13 cellular contexts compared by ENCODE assay signal in genomic region chr19:58345558-58345957, GRCh38. TPM values are rescaled to one million over a fixed set of nuclear protein-coding genes. Genes with fewer than 3 reads are reported as not detected.
DNase-seq lines count a peak whose midpoint lies in the region; ATAC-seq and TF ChIP-seq lines count a peak whose summit lies in the region.
"Had no signal": no experiment of that assay in that cellular context is flagged by ENCODE, and none has a peak within 500 bp of the region (broad histone marks: within the 10 kb centered on the region; RNA-seq: fewer than 3 reads in every experiment).

No MANE protein-coding gene starts in this region.

- ATAC-seq in naive thymus-derived CD8-positive, alpha-beta T cell, result no peak
- no peak for ATAC-seq in GM19395 (IDR thresholded peaks at IDR 0.05; ENCODE audit: unreplicated experiment)
- ATAC-seq: mucosa of descending colon, Right ventricle myocardium inferior had no signal

- peaks cover 7% of the 10 kb centered on the region for H3K36me3 Mint-ChIP-seq in activated naive CD8-positive, alpha-beta T cell
- peaks cover 4 to 7% (median 6%) of the 10 kb centered on the region in 3 donors for H3K36me3 Mint-ChIP-seq in naive thymus-derived CD8-positive, alpha-beta T cell

- peaks cover 17% of the 10 kb centered on the region for H4K20me1 ChIP-seq in BLaER1
- no peaks in the 10 kb centered on the region for H4K20me1 ChIP-seq in DOHH2 (ENCODE audit: control insufficient read depth, insufficient read depth, low read depth, low read length)

- no peak overlapping the region; the same call in 1 of the 2 replicates for H3K4me3 ChIP-seq in BLaER1
- no peak overlapping the region for H3K4me3 ChIP-seq in DOHH2 (ENCODE audit: low read length)
- H3K4me3 ChIP-seq: mucosa of descending colon had no signal

- peak overlapping the region; percentile 98 for H3K27ac ChIP-seq in BLaER1
- no peak overlapping the region for H3K27ac ChIP-seq in DOHH2 (ENCODE audit: low read depth, low read length)
- H3K27ac ChIP-seq in substantia nigra (ENCODE audit: low read depth, low read length, poor library complexity, severe bottlenecking), result no peak overlapping the region

- H3K4me1 ChIP-seq in BLaER1, result peaks cover 55% of the 10 kb centered on the region
- peaks cover 27% of the 10 kb centered on the region for H3K4me1 ChIP-seq in DOHH2 (ENCODE audit: control insufficient read depth, low read length)

- peaks cover 30% of the 10 kb centered on the region for H3K4me1 Mint-ChIP-seq in activated naive CD8-positive, alpha-beta T cell (ENCODE audit: low read depth)
- peaks cover 25 to 59% (median 40%) of the 10 kb centered on the region in 4 donors for H3K4me1 Mint-ChIP-seq in naive thymus-derived CD8-positive, alpha-beta T cell

- H3K27me3 ChIP-seq in BLaER1, result no peaks in the 10 kb centered on the region
- no peaks in the 10 kb centered on the region for H3K27me3 ChIP-seq in DOHH2 (ENCODE audit: control insufficient read depth, low read length)

- H3K9me3 ChIP-seq in BLaER1, result peaks cover 11% of the 10 kb centered on the region; the same call in 1 of the 2 replicates
- H3K9me3 ChIP-seq in DOHH2 (ENCODE audit: control insufficient read depth, insufficient read depth, low read length), result no peaks in the 10 kb centered on the region
- H3K9me3 ChIP-seq: mucosa of descending colon had no signal

- H3F3A ChIP-seq in DOHH2 (ENCODE audit: control insufficient read depth, insufficient read depth), result 0 out of 2 replicates have a peak, but pooled peaks cover 2% of the 10 kb centered on the region

- no peaks in the 10 kb centered on the region for H3K27me3 Mint-ChIP-seq in activated naive CD8-positive, alpha-beta T cell
- no peaks in the 10 kb centered on the region for H3K27me3 Mint-ChIP-seq in naive thymus-derived CD8-positive, alpha-beta T cell

- POLR2A ChIA-PET in naive thymus-derived CD8-positive, alpha-beta T cell (lab: Charles Lee), result interaction anchor here (2.0 kb wide), 1 partner anchor 17 kb away, joined by 6 read pairs; the partner anchor contains the start of gene ZNF497

- peak overlapping the region; percentile 87; the same call in 1 of the 2 replicates for H3K9ac ChIP-seq in BLaER1

- DNase-seq in naive thymus-derived CD8-positive, alpha-beta T cell, result no peak
- no peak for DNase-seq in NCI-H1694 (lab: John Stamatoyannopoulos, UW)
- DNase-seq in NCI-H146 (lab: John Stamatoyannopoulos, UW), result no peak
- no peak for DNase-seq in substantia nigra (lab: John Stamatoyannopoulos, UW)
- DNase-seq: mucosa of descending colon; NCI-H2081 treated with DMSO at 0.1 percent for 48 hours; NCI-H82; stimulated activated CD8-positive, alpha-beta memory T cell treated with anti-CD3 and anti-CD28 coated beads, Interleukin-4, amount 100 ng/mL, for 48 hours had no signal

- H3K9me3 Mint-ChIP-seq in activated naive CD8-positive, alpha-beta T cell (ENCODE audit: low read depth), result no peaks in the 10 kb centered on the region
- H3K9me3 Mint-ChIP-seq in naive thymus-derived CD8-positive, alpha-beta T cell, result peaks cover 0 to 2% (median 0%) of the 10 kb centered on the region in 9 donors

- no peaks in the 10 kb centered on the region for H3K9me2 ChIP-seq in DOHH2 (replicated peaks; ENCODE audit: control insufficient read depth, low read length)

- H3K4me2 ChIP-seq in BLaER1 (peak overlapping the region; percentile 83), DOHH2 (ENCODE audit: low read length) (0 out of 2 replicates have a peak overlapping the region, but pooled peaks have one; percentile 27)

- peaks cover 52% of the 10 kb centered on the region for H3K36me3 ChIP-seq in BLaER1
- peaks cover 11% of the 10 kb centered on the region for H3K36me3 ChIP-seq in DOHH2 (ENCODE audit: control insufficient read depth, low read length)

- no peak for TF ChIP-seq CTCF in DOHH2 (IDR thresholded peaks at IDR 0.05; ENCODE audit: low read depth, low read length, poor library complexity, severe bottlenecking)

- peaks cover 32% of the 10 kb centered on the region for H3K79me2 ChIP-seq in DOHH2 (ENCODE audit: control insufficient read depth, low read length)

- H3K27ac Mint-ChIP-seq in activated naive CD8-positive, alpha-beta T cell, result peak overlapping the region; percentile 61
- peak overlapping the region; percentile 19 to 98 (median 88) for H3K27ac Mint-ChIP-seq in naive thymus-derived CD8-positive, alpha-beta T cell

- peak overlapping the region; percentile 87 for H3K4me3 Mint-ChIP-seq in activated naive CD8-positive, alpha-beta T cell
- H3K4me3 Mint-ChIP-seq in naive thymus-derived CD8-positive, alpha-beta T cell, result peak overlapping the region; percentile 77 to 98 (median 92)

RNA-seq across cellular contexts. Expression of gene A1BG, which starts 7.7 kb away (rescaled TPM):
- 10 to 100 TPM; 26.3 to 38.3 TPM for total RNA-seq in naive thymus-derived CD8-positive, alpha-beta T cell
- polyA plus RNA-seq in naive thymus-derived CD8-positive, alpha-beta T cell, result 100 to 1,000 TPM in 2 of 3 donors, 10 to 100 TPM in 1; 96.6 to 126 (median 121) TPM

RNA-seq across cellular contexts. Expression of gene ZNF497, which starts 17.0 kb away (rescaled TPM):
- total RNA-seq in naive thymus-derived CD8-positive, alpha-beta T cell, result 1 to 10 TPM; 4.7 to 6.6 TPM
- 1 to 10 TPM; 1.8 to 2.2 (median 1.9) TPM for polyA plus RNA-seq in naive thymus-derived CD8-positive, alpha-beta T cell

RNA-seq across cellular contexts. Expression of gene ZSCAN22, which starts 18.8 kb away (rescaled TPM):
- 1 to 10 TPM; 4.6 TPM for total RNA-seq in naive thymus-derived CD8-positive, alpha-beta T cell
- polyA plus RNA-seq in naive thymus-derived CD8-positive, alpha-beta T cell, result 1 to 10 TPM in 2 of 3 donors, under 1 TPM in 1; 0.69 to 3.3 (median 1.4) TPM

RNA-seq across cellular contexts. Expression of gene ZNF837, which starts 35.3 kb away (rescaled TPM):
- 1 to 10 TPM; 5.6 to 5.8 TPM for total RNA-seq in naive thymus-derived CD8-positive, alpha-beta T cell
- polyA plus RNA-seq in naive thymus-derived CD8-positive, alpha-beta T cell, result 10 to 100 TPM in 1 of 3 donors, 1 to 10 TPM in 2; 4.2 to 14.3 (median 9.9) TPM

RNA-seq across cellular contexts. Expression of gene ERVK3-1, which starts 40.4 kb away (rescaled TPM):
- total RNA-seq in naive thymus-derived CD8-positive, alpha-beta T cell, result 10 to 100 TPM; 84.3 to 86.1 TPM
- polyA plus RNA-seq in naive thymus-derived CD8-positive, alpha-beta T cell, result 10 to 100 TPM; 55.1 to 80.9 (median 72.0) TPM
